ENCODE assay signal across 21 cellular contexts in the genomic region with DNA sequence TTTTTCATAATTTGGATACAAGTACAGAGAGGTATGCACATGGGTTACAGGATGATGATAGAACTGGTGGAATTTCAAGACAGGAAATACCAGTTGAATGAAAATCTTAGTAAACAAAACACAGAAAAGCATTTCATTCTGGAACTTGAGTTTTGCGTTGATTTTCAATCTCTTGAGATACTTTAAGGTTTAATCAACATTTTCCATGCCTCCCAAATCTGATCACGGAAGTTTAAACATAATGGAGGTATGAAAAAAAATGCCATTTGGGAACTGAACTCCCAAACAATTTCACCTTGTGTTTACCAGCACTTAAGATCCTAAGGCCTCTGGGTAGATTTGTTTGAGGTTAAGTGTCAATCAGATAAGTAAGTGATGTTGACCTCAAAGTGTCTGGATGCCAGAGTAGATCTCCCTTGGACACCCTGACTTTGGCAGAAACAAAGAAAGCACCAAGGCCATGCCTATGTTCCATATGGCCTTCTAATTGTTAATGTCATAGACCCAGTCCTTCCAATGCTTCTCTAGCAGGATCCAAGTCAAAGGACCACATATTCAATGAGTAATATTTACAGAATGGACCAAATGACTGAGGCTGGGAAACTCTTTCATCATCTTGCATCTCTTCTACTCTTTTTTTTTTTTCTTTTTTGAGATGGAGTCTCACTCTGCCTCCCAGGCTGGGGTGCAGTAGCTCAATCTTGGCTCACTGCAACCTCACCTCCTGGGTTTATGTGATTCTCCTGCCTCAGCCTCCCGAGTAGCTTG.
DNase-seq lines count a peak whose midpoint lies in the region; ATAC-seq and TF ChIP-seq lines count a peak whose summit lies in the region.
"Had no signal": no experiment of that assay in that cellular context is flagged by ENCODE, and none has a peak within 500 bp of the region (broad histone marks: within the 10 kb centered on the region; RNA-seq: fewer than 3 reads in every experiment).

No MANE protein-coding gene starts in this region.

- H3K4ac ChIP-seq in mesenchymal stem cell (ENCODE audit: low read depth in 1 of 2, low read length in 2 of 2), result no peak overlapping the region

- no peak overlapping the region for H2AFZ ChIP-seq in mesenchymal stem cell (ENCODE audit: low read depth, low read length)
- H2AFZ ChIP-seq: hepatocyte had no signal

- H2BK5ac ChIP-seq in mesenchymal stem cell (ENCODE audit: low read depth, low read length, poor library complexity, severe bottlenecking), result no peak overlapping the region

- no peaks in the 10 kb centered on the region for H3K36me3 Mint-ChIP-seq in natural killer cell treated with Interleukin-12 subunit alpha and Interleukin-12 subunit beta and Interleukin-15 and Interleukin-18, amount 100 ng/mL, for 72 hours
- H3K36me3 Mint-ChIP-seq: memory B cell; naive thymus-derived CD8-positive, alpha-beta T cell had no signal

- H2BK15ac ChIP-seq in mesenchymal stem cell (ENCODE audit: low read depth, poor library complexity, severe bottlenecking), result no peak overlapping the region

- H3K14ac ChIP-seq in mesenchymal stem cell (ENCODE audit: low read length in 2 of 2), result no peak overlapping the region

- WGBS in mesenchymal stem cell, result 38% methylated on average over 3 of the region's 3 CpGs

- peak overlapping the region in 1 of 2 experiments; percentile 54 for H2BK12ac ChIP-seq in mesenchymal stem cell (ENCODE audit: low read length in 2 of 2)

- H3K27me3 ChIP-seq in RWPE2 (ENCODE audit: insufficient read depth, poor library complexity, severe bottlenecking) (no peaks in the 10 kb centered on the region), mesenchymal stem cell (ENCODE audit: control insufficient read depth in 1 of 2, insufficient read depth in 1 of 2, low read length in 2 of 2) (no peaks in the 10 kb centered on the region), WERI-Rb-1 (ENCODE audit: insufficient read depth, low read depth, severe bottlenecking) (no peaks in the 10 kb centered on the region)
- H3K27me3 ChIP-seq: esophagus squamous epithelium, hepatocyte had no signal

- DNase-seq in EL (peak; percentile 59), RWPE2 (ENCODE audit: low spot score) (no peak), choroid plexus epithelial cell (ENCODE audit: low read depth) (peak; percentile 81), mesenchymal stem cell (peak; percentile 56), WERI-Rb-1 (no peak), left ventricle myocardium superior (no peak), RWPE1 (ENCODE audit: low spot score) (no peak)
- no peak for DNase-seq in natural killer cell treated with Interleukin-12 subunit alpha and Interleukin-12 subunit beta and Interleukin-15 and Interleukin-18, amount 100 ng/mL, for 72 hours (ENCODE audit: low spot score)
- DNase-seq: activated CD4-positive, alpha-beta T cell treated with anti-CD3 and anti-CD28 coated beads for 36 hours; activated CD8-positive, alpha-beta memory T cell treated with anti-CD3 and anti-CD28 coated beads, Interleukin-2, amount 50 U/mL, for 48 hours; activated naive CD4-positive, alpha-beta T cell; Caco-2; esophagus squamous epithelium; naive thymus-derived CD8-positive, alpha-beta T cell; NCI-H1105 treated with DMSO at 0.1 percent for 48 hours; OCI-M1; stimulated activated CD8-positive, alpha-beta memory T cell treated with anti-CD3 and anti-CD28 coated beads, Interleukin-4, amount 100 ng/mL, for 48 hours; T-helper 9 cell had no signal

- H4K91ac ChIP-seq in mesenchymal stem cell (ENCODE audit: low read length), result no peak overlapping the region

- CTCF ChIA-PET in RWPE1 (lab: Yijun Ruan, JAX), result no interaction called here

- no peak overlapping the region for H2BK120ac ChIP-seq in mesenchymal stem cell (ENCODE audit: low read depth, low read length)

- ATAC-seq in RWPE2 (ENCODE audit: low read depth) (no peak), left ventricle myocardium superior (no peak)
- no peak for ATAC-seq in natural killer cell treated with Interleukin-12 subunit alpha and Interleukin-12 subunit beta and Interleukin-15 and Interleukin-18, amount 100 ng/mL, for 72 hours
- ATAC-seq: activated CD4-positive, alpha-beta T cell treated with anti-CD3 and anti-CD28 coated beads for 36 hours; naive thymus-derived CD8-positive, alpha-beta T cell had no signal

- no peak overlapping the region for H3K23ac ChIP-seq in mesenchymal stem cell (ENCODE audit: low read length in 2 of 2)

- H4K8ac ChIP-seq in mesenchymal stem cell (ENCODE audit: low read length), result no peak overlapping the region

- no peaks in the 10 kb centered on the region for H3K9me3 ChIP-seq in RWPE2 (ENCODE audit: severe bottlenecking)
- no peaks in the 10 kb centered on the region for H3K9me3 ChIP-seq in mesenchymal stem cell (ENCODE audit: control insufficient read depth, low read length)
- H3K9me3 ChIP-seq in WERI-Rb-1 (ENCODE audit: severe bottlenecking), result no peaks in the 10 kb centered on the region
- H3K9me3 ChIP-seq: Caco-2, esophagus squamous epithelium had no signal

- no peak overlapping the region for H3K18ac ChIP-seq in mesenchymal stem cell (ENCODE audit: low read depth in 1 of 2, low read length in 2 of 2)

- H3K4me3 ChIP-seq in RWPE2 (ENCODE audit: severe bottlenecking) (no peak overlapping the region), choroid plexus epithelial cell (ENCODE audit: low read depth, low read length) (no peak overlapping the region), mesenchymal stem cell (ENCODE audit: insufficient read depth in 1 of 2, low read depth in 1 of 2, low read length in 2 of 2) (no peak overlapping the region), WERI-Rb-1 (ENCODE audit: low read depth, low read length) (no peak overlapping the region)
- H3K4me3 ChIP-seq: esophagus squamous epithelium, hepatocyte, skin epidermis had no signal

- no peak overlapping the region for H3K27ac Mint-ChIP-seq in natural killer cell treated with Interleukin-12 subunit alpha and Interleukin-12 subunit beta and Interleukin-15 and Interleukin-18, amount 100 ng/mL, for 72 hours
- H3K27ac Mint-ChIP-seq: activated CD4-positive, alpha-beta T cell treated with anti-CD3 and anti-CD28 coated beads for 36 hours; memory B cell; naive thymus-derived CD8-positive, alpha-beta T cell had no signal

- H3K9me3 Mint-ChIP-seq in natural killer cell treated with Interleukin-12 subunit alpha and Interleukin-12 subunit beta and Interleukin-15 and Interleukin-18, amount 100 ng/mL, for 72 hours, result no peaks in the 10 kb centered on the region
- H3K9me3 Mint-ChIP-seq: memory B cell; naive thymus-derived CD8-positive, alpha-beta T cell had no signal

- TF ChIP-seq CTCF in RWPE2 (IDR thresholded peaks at IDR 0.05; ENCODE audit: poor library complexity, severe bottlenecking) (no peak), choroid plexus epithelial cell (conservative IDR thresholded peaks at IDR 0.05; ENCODE audit: low read depth, low read length) (no peak), WERI-Rb-1 (IDR thresholded peaks at IDR 0.05; ENCODE audit: low read depth, low read length) (no peak), RWPE1 (conservative IDR thresholded peaks at IDR 0.05; ENCODE audit: low read depth) (no peak)

- no peak overlapping the region for H3K4me3 Mint-ChIP-seq in natural killer cell treated with Interleukin-12 subunit alpha and Interleukin-12 subunit beta and Interleukin-15 and Interleukin-18, amount 100 ng/mL, for 72 hours
- H3K4me3 Mint-ChIP-seq: activated CD4-positive, alpha-beta T cell treated with anti-CD3 and anti-CD28 coated beads for 36 hours; memory B cell; naive thymus-derived CD8-positive, alpha-beta T cell had no signal

- H3K27ac ChIP-seq in RWPE2 (ENCODE audit: poor library complexity, severe bottlenecking) (peak overlapping the region; percentile 54), mesenchymal stem cell (ENCODE audit: low read length, poor library complexity, severe bottlenecking) (no peak overlapping the region), WERI-Rb-1 (no peak overlapping the region), RWPE1 (no peak overlapping the region)
- H3K27ac ChIP-seq: hepatocyte had no signal

- H3K4me1 Mint-ChIP-seq in natural killer cell treated with Interleukin-12 subunit alpha and Interleukin-12 subunit beta and Interleukin-15 and Interleukin-18, amount 100 ng/mL, for 72 hours (ENCODE audit: low read depth in 2 of 2), result peaks cover 35 to 40% of the 10 kb centered on the region in 2 donors

- H3K4me2 ChIP-seq in mesenchymal stem cell (ENCODE audit: low read length, poor library complexity, severe bottlenecking), result no peak overlapping the region
- H3K4me2 ChIP-seq: hepatocyte had no signal

- H3K79me1 ChIP-seq in mesenchymal stem cell (replicated peaks; ENCODE audit: low read length, poor library complexity, severe bottlenecking), result no peaks in the 10 kb centered on the region

- no peak overlapping the region for H2AK5ac ChIP-seq in mesenchymal stem cell (ENCODE audit: low read length, severe bottlenecking)

- no peaks in the 10 kb centered on the region for H3K27me3 Mint-ChIP-seq in natural killer cell treated with Interleukin-12 subunit alpha and Interleukin-12 subunit beta and Interleukin-15 and Interleukin-18, amount 100 ng/mL, for 72 hours
- H3K27me3 Mint-ChIP-seq: memory B cell had no signal

- POLR2A ChIA-PET in RWPE1 (lab: Yijun Ruan, JAX; ENCODE audit: low non-redundant PET), result no interaction called here

- H3K36me3 ChIP-seq in RWPE2 (ENCODE audit: low read depth), result no peaks in the 10 kb centered on the region
- no peaks in the 10 kb centered on the region for H3K36me3 ChIP-seq in mesenchymal stem cell (ENCODE audit: control insufficient read depth in 1 of 2, insufficient read depth in 2 of 2, low read depth in 1 of 2, low read length in 2 of 2)
- H3K36me3 ChIP-seq in WERI-Rb-1, result peaks cover 10% of the 10 kb centered on the region; the same call in 1 of the 2 replicates
- H3K36me3 ChIP-seq: esophagus squamous epithelium had no signal

- H3K9ac ChIP-seq in mesenchymal stem cell (ENCODE audit: low read length), result no peak overlapping the region

- H3K4me1 ChIP-seq in RWPE2 (ENCODE audit: insufficient read depth, poor library complexity, severe bottlenecking) (peaks cover 45% of the 10 kb centered on the region), mesenchymal stem cell (ENCODE audit: control insufficient read depth, insufficient read depth, low read depth, low read length) (peaks cover 7% of the 10 kb centered on the region)

- intact Hi-C loops in left ventricle myocardium superior (cut with micrococcal nuclease), result no loop called here

Comparison
In these comparisons a context has a peak if more than half of its experiments do, and no peak if none do; other contexts are left out.
1. DNase-seq: peak in EL (single experiment), choroid plexus epithelial cell (single experiment) and mesenchymal stem cell (single experiment); none in RWPE2 (single experiment), WERI-Rb-1 (single experiment), left ventricle myocardium superior (single experiment), RWPE1 (single experiment) and natural killer cell treated with Interleukin-12 subunit alpha and Interleukin-12 subunit beta and Interleukin-15 and Interleukin-18, amount 100 ng/mL, for 72 hours (single experiment).